Comparison of ENCODE assay signal across 18 cellular contexts in genomic region chr5:135133698-135134515, GRCh38.
A peak's percentile ranks its signal among the peaks of the same experiment; 100 is the strongest.
DNase-seq lines count a peak whose midpoint lies in the region; ATAC-seq and TF ChIP-seq lines count a peak whose summit lies in the region.
"Had no signal": no experiment of that assay in that cellular context is flagged by ENCODE, and none has a peak within 500 bp of the region (broad histone marks: within the 10 kb centered on the region; RNA-seq: fewer than 3 reads in every experiment).

No MANE protein-coding gene starts in this region.

- DNase-seq in CD1c-positive myeloid dendritic cell (ENCODE audit: extremely low spot score), result peak; percentile 58
- peak; percentile 29 for DNase-seq in MG63
- peak; percentile 67 for DNase-seq in endodermal cell
- DNase-seq in naive thymus-derived CD4-positive, alpha-beta T cell, result no peak
- DNase-seq in activated T-cell treated with anti-CD3 and anti-CD28 coated beads, Interleukin-2, amount 50 U/mL, for 72 hours, result no peak
- DNase-seq in gastrocnemius medialis, result no peak
- no peak for DNase-seq in midbrain (lab: John Stamatoyannopoulos, UW)
- DNase-seq: activated CD8-positive, alpha-beta memory T cell treated with anti-CD3 and anti-CD28 coated beads, Interleukin-2, amount 10 ng/mL, durations not matched to agents 7 days and 5 days; activated naive CD4-positive, alpha-beta T cell; dermis blood vessel endothelial cell; H9; left ventricle myocardium inferior; NCI-H1694 treated with DMSO at 0.1 percent for 48 hours; NCI-H524; right lobe of liver; stimulated activated CD4-positive, alpha-beta T cell treated with anti-CD3 and anti-CD28 coated beads, Interleukin-2, amount 100 ng/mL, for 24 hours had no signal

- CTCF ChIA-PET in naive thymus-derived CD4-positive, alpha-beta T cell (lab: Charles Lee), result no interaction called here

- no peak for TF ChIP-seq CTCF in endodermal cell (conservative IDR thresholded peaks at IDR 0.05)
- no peak for TF ChIP-seq CTCF in gastrocnemius medialis (IDR thresholded peaks at IDR 0.05 in 4 of 5, conservative IDR thresholded peaks at IDR 0.05 in 1 of 5)

- H3K36me3 ChIP-seq in MG63, result peaks cover 5% of the 10 kb centered on the region; the same call in 1 of the 2 replicates
- no peaks in the 10 kb centered on the region for H3K36me3 ChIP-seq in endodermal cell (ENCODE audit: control insufficient read depth, insufficient read depth, low read length)
- no peaks in the 10 kb centered on the region for H3K36me3 ChIP-seq in naive thymus-derived CD4-positive, alpha-beta T cell (ENCODE audit: control insufficient read depth in 2 of 3, insufficient read depth in 3 of 3, low read length in 3 of 3)
- no peaks in the 10 kb centered on the region for H3K36me3 ChIP-seq in gastrocnemius medialis
- H3K36me3 ChIP-seq: left ventricle myocardium inferior, right lobe of liver had no signal

- H3K27ac ChIP-seq in endodermal cell (ENCODE audit: low read depth, low read length) (no peak overlapping the region), gastrocnemius medialis (no peak overlapping the region)
- H3K27ac ChIP-seq in naive thymus-derived CD4-positive, alpha-beta T cell (ENCODE audit: low read depth, low read length), result no peak overlapping the region
- H3K27ac ChIP-seq: left ventricle myocardium inferior, right lobe of liver had no signal

- H3K9ac ChIP-seq in endodermal cell (ENCODE audit: extremely low read depth, low read length, poor library complexity, severe bottlenecking), result no peak overlapping the region

- H3K4me1 ChIP-seq in endodermal cell (ENCODE audit: control insufficient read depth, insufficient read depth, low read length) (peaks cover 11% of the 10 kb centered on the region), gastrocnemius medialis (peaks cover 0 to 4% of the 10 kb centered on the region in 2 donors)
- H3K4me1 ChIP-seq in naive thymus-derived CD4-positive, alpha-beta T cell (ENCODE audit: control insufficient read depth in 2 of 2, insufficient read depth in 2 of 2, low read length in 2 of 2), result no peaks in the 10 kb centered on the region
- H3K4me1 ChIP-seq: left ventricle myocardium inferior, right lobe of liver had no signal

- peak; percentile 36 for ATAC-seq in naive thymus-derived CD4-positive, alpha-beta T cell
- no peak for ATAC-seq in activated T-cell treated with anti-CD3 and anti-CD28 coated beads, Interleukin-2, amount 50 U/mL, for 72 hours (replicated peaks in 1 of 2)
- ATAC-seq in gastrocnemius medialis, result no peak
- no peak for ATAC-seq in GM19395 (IDR thresholded peaks at IDR 0.05; ENCODE audit: unreplicated experiment)
- ATAC-seq: activated CD8-positive, alpha-beta memory T cell treated with anti-CD3 and anti-CD28 coated beads, Interleukin-2, amount 10 ng/mL, durations not matched to agents 7 days and 5 days had no signal

- in situ Hi-C loops in gastrocnemius medialis (cut with MboI; ENCODE audit: low sequenced_read_pairs in 4 of 4), result no loop called here

- H3K9me3 Mint-ChIP-seq in endodermal cell, result no peaks in the 10 kb centered on the region
- no peaks in the 10 kb centered on the region for H3K9me3 Mint-ChIP-seq in naive thymus-derived CD4-positive, alpha-beta T cell
- H3K9me3 Mint-ChIP-seq in activated T-cell treated with anti-CD3 and anti-CD28 coated beads, Interleukin-2, amount 50 U/mL, for 72 hours, result no peaks in the 10 kb centered on the region
- H3K9me3 Mint-ChIP-seq: H9; natural killer cell treated with Interleukin-12 subunit alpha and Interleukin-12 subunit beta and Interleukin-15 and Interleukin-18, amount 100 ng/mL, for 72 hours had no signal

- H3K4me3 ChIP-seq in MG63, result no peak overlapping the region
- H3K4me3 ChIP-seq in endodermal cell (ENCODE audit: low read length), result no peak overlapping the region
- no peak overlapping the region for H3K4me3 ChIP-seq in naive thymus-derived CD4-positive, alpha-beta T cell (ENCODE audit: low read length)
- H3K4me3 ChIP-seq in gastrocnemius medialis, result no peak overlapping the region
- H3K4me3 ChIP-seq: left ventricle myocardium inferior, right lobe of liver had no signal

- H3K27me3 ChIP-seq in MG63 (no peaks in the 10 kb centered on the region), endodermal cell (ENCODE audit: control insufficient read depth, insufficient read depth, low read length, poor library complexity, severe bottlenecking) (no peaks in the 10 kb centered on the region), gastrocnemius medialis (no peaks in the 10 kb centered on the region)
- no peaks in the 10 kb centered on the region for H3K27me3 ChIP-seq in naive thymus-derived CD4-positive, alpha-beta T cell (ENCODE audit: control insufficient read depth in 2 of 2, insufficient read depth in 2 of 2, low read length in 2 of 2)
- H3K27me3 ChIP-seq: right lobe of liver had no signal

- peaks cover 30% of the 10 kb centered on the region for H3K4me1 Mint-ChIP-seq in endodermal cell
- peaks cover 0 to 13% (median 10%) of the 10 kb centered on the region in 7 donors for H3K4me1 Mint-ChIP-seq in naive thymus-derived CD4-positive, alpha-beta T cell
- H3K4me1 Mint-ChIP-seq in activated T-cell treated with anti-CD3 and anti-CD28 coated beads, Interleukin-2, amount 50 U/mL, for 72 hours (ENCODE audit: low read depth), result peaks cover 5% of the 10 kb centered on the region
- H3K4me1 Mint-ChIP-seq: H9 had no signal

- no peaks in the 10 kb centered on the region for H3K36me3 Mint-ChIP-seq in endodermal cell (ENCODE audit: low read depth)
- no peaks in the 10 kb centered on the region for H3K36me3 Mint-ChIP-seq in naive thymus-derived CD4-positive, alpha-beta T cell
- no peaks in the 10 kb centered on the region for H3K36me3 Mint-ChIP-seq in activated T-cell treated with anti-CD3 and anti-CD28 coated beads, Interleukin-2, amount 50 U/mL, for 72 hours (ENCODE audit: insufficient read depth in 2 of 2)
- H3K36me3 Mint-ChIP-seq: activated CD8-positive, alpha-beta memory T cell treated with anti-CD3 and anti-CD28 coated beads, Interleukin-2, amount 10 ng/mL, durations not matched to agents 7 days and 5 days; natural killer cell treated with Interleukin-12 subunit alpha and Interleukin-12 subunit beta and Interleukin-15 and Interleukin-18, amount 100 ng/mL, for 72 hours had no signal

- H3K27me3 Mint-ChIP-seq in endodermal cell (ENCODE audit: insufficient read depth), result no peaks in the 10 kb centered on the region
- H3K27me3 Mint-ChIP-seq in naive thymus-derived CD4-positive, alpha-beta T cell, result peaks cover 0 to 6% (median 1%) of the 10 kb centered on the region in 5 donors
- H3K27me3 Mint-ChIP-seq in activated T-cell treated with anti-CD3 and anti-CD28 coated beads, Interleukin-2, amount 50 U/mL, for 72 hours (ENCODE audit: low read depth), result peaks cover 5% of the 10 kb centered on the region

- no peak for TF ChIP-seq POLR2A in gastrocnemius medialis (IDR thresholded peaks at IDR 0.05)

- intact Hi-C loops in naive thymus-derived CD4-positive, alpha-beta T cell (cut with micrococcal nuclease), result no loop called here
- intact Hi-C loops in gastrocnemius medialis (cut with DNase I; ENCODE audit: low total_unique reads), result no loop called here

- 86% methylated on average over 9 to 18 of the region's 18 CpGs for WGBS in endodermal cell (ENCODE audit: insufficient coverage in 1 of 2, insufficient read length in 1 of 2), 2 experiments

- H3K27ac Mint-ChIP-seq in endodermal cell, result peak overlapping the region; percentile 33
- H3K27ac Mint-ChIP-seq in naive thymus-derived CD4-positive, alpha-beta T cell, result no peak overlapping the region
- H3K27ac Mint-ChIP-seq in activated T-cell treated with anti-CD3 and anti-CD28 coated beads, Interleukin-2, amount 50 U/mL, for 72 hours, result no peak overlapping the region
- H3K27ac Mint-ChIP-seq: activated CD8-positive, alpha-beta memory T cell treated with anti-CD3 and anti-CD28 coated beads, Interleukin-2, amount 10 ng/mL, durations not matched to agents 7 days and 5 days; H9; natural killer cell treated with Interleukin-12 subunit alpha and Interleukin-12 subunit beta and Interleukin-15 and Interleukin-18, amount 100 ng/mL, for 72 hours had no signal

- H3K9me3 ChIP-seq in MG63 (no peaks in the 10 kb centered on the region), endodermal cell (ENCODE audit: control insufficient read depth, low read length) (no peaks in the 10 kb centered on the region), gastrocnemius medialis (no peaks in the 10 kb centered on the region)
- no peaks in the 10 kb centered on the region for H3K9me3 ChIP-seq in naive thymus-derived CD4-positive, alpha-beta T cell (ENCODE audit: control insufficient read depth in 2 of 3, low read length in 3 of 3)
- H3K9me3 ChIP-seq: left ventricle myocardium inferior, right lobe of liver had no signal

- no peak overlapping the region for H3K4me3 Mint-ChIP-seq in endodermal cell
- H3K4me3 Mint-ChIP-seq in naive thymus-derived CD4-positive, alpha-beta T cell, result no peak overlapping the region
- H3K4me3 Mint-ChIP-seq in activated T-cell treated with anti-CD3 and anti-CD28 coated beads, Interleukin-2, amount 50 U/mL, for 72 hours, result no peak overlapping the region
- H3K4me3 Mint-ChIP-seq: activated CD8-positive, alpha-beta memory T cell treated with anti-CD3 and anti-CD28 coated beads, Interleukin-2, amount 10 ng/mL, durations not matched to agents 7 days and 5 days; H9; natural killer cell treated with Interleukin-12 subunit alpha and Interleukin-12 subunit beta and Interleukin-15 and Interleukin-18, amount 100 ng/mL, for 72 hours had no signal

- POLR2A ChIA-PET in naive thymus-derived CD4-positive, alpha-beta T cell (lab: Charles Lee), result no interaction called here

Comparison
In these comparisons a context has a peak if more than half of its experiments do, and no peak if none do; other contexts are left out.
1. DNase-seq: peak in CD1c-positive myeloid dendritic cell (single experiment), MG63 (single experiment) and endodermal cell (single experiment); none in naive thymus-derived CD4-positive, alpha-beta T cell (0 of 9), activated T-cell treated with anti-CD3 and anti-CD28 coated beads, Interleukin-2, amount 50 U/mL, for 72 hours (0 of 2), gastrocnemius medialis (0 of 2) and midbrain (single experiment).